23 cellular contexts compared by ENCODE assay signal in the genomic region with DNA sequence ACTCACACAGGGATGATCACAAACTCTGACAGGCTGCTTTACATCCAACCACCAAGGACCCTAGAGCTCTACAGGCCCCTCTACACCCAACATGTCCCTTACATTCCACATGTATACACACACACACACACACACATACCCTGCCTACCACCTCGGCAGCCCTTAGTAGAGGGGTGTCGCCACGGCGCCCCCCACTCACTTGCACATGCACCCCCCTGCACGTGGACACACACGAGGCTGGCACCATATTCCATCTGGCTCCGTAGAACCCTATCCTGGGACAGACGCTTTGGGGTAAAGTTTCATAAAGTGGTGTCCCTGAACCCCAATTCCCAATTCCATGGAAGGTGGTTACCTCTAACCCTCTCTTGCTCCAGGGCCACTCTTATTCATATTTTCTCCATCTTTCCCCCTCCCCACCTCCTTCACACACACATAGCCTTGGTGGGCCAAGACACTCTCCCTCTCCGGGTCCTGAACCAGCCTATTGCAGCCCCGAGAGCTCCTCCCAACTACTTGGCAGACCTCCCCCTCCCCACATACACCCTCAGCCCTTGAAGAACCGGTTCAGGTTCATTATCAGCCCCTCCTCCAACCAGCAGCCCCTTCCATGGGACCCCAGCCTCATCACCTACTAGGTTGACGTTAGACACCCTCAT. TPM values are rescaled to one million over a fixed set of nuclear protein-coding genes. Genes with fewer than 3 reads are reported as not detected.
A peak's percentile ranks its signal among the peaks of the same experiment; 100 is the strongest.
DNase-seq lines count a peak whose midpoint lies in the region; ATAC-seq, FAIRE-seq and TF ChIP-seq lines count a peak whose summit lies in the region.
"Had no signal": no experiment of that assay in that cellular context is flagged by ENCODE, and none has a peak within 500 bp of the region (broad histone marks: within the 10 kb centered on the region; RNA-seq: fewer than 3 reads in every experiment).

No MANE protein-coding gene starts in this region.

- no peaks in the 10 kb centered on the region for H3K9me3 ChIP-seq in BLaER1 treated with 17β-estradiol and CSF1 and Interleukin-3, amounts not matched to agents 10 nM and 100 nM (replicated peaks in 1 of 11)
- H3K9me3 ChIP-seq in HUES64 (ENCODE audit: insufficient read depth, low read depth, low read length) (no peaks in the 10 kb centered on the region), kidney (ENCODE audit: control insufficient read depth in 1 of 2, low read length in 2 of 2) (no peaks in the 10 kb centered on the region), sigmoid colon (no peaks in the 10 kb centered on the region)
- H3K9me3 ChIP-seq: body of pancreas, heart right ventricle, tibial nerve had no signal

- H3K27me3 Mint-ChIP-seq in central memory CD8-positive, alpha-beta T cell: peaks cover 78% of the 10 kb centered on the region

- peaks cover 42 to 50% (median 47%) of the 10 kb centered on the region in 11 experiments for H3K27me3 ChIP-seq in BLaER1 treated with 17β-estradiol and CSF1 and Interleukin-3, amounts not matched to agents 10 nM and 100 nM
- H3K27me3 ChIP-seq in HUES64 (ENCODE audit: insufficient read depth, low read length): peaks cover 51% of the 10 kb centered on the region
- peaks cover 22 to 72% (median 69%) of the 10 kb centered on the region in 3 donors for H3K27me3 ChIP-seq in sigmoid colon

- WGBS in HUES64: 34% methylated on average over 12 of the region's 12 CpGs
- 27 to 29% methylated on average over 12 of the region's 12 CpGs for WGBS in sigmoid colon, 2 donors

- H3K4me1 Mint-ChIP-seq in central memory CD8-positive, alpha-beta T cell: peaks cover 5% of the 10 kb centered on the region

- H3K4me3 ChIP-seq in BLaER1 treated with 17β-estradiol and CSF1 and Interleukin-3, amounts not matched to agents 10 nM and 100 nM: no peak overlapping the region
- H3K4me3 ChIP-seq in HUES64 (ENCODE audit: low read length) (peak overlapping the region; percentile 41), kidney (ENCODE audit: low read length in 2 of 2) (no peak overlapping the region), sigmoid colon (no peak overlapping the region)
- H3K4me3 ChIP-seq: body of pancreas, coronary artery, heart right ventricle, skin epidermis, tibial nerve had no signal

- intact Hi-C loops in kidney (cut with DNase I) (no loop called here), sigmoid colon (cut with DNase I) (no loop called here)

- TF ChIP-seq EP300 in sigmoid colon (IDR thresholded peaks at IDR 0.05): no peak

- no peak for FAIRE-seq in kidney (lab: Jason Lieb, UNC)
- FAIRE-seq: endothelial cell of umbilical vein had no signal

- H3K4me3 Mint-ChIP-seq in central memory CD8-positive, alpha-beta T cell: no peak overlapping the region
- H3K4me3 Mint-ChIP-seq: activated naive CD8-positive, alpha-beta T cell treated with anti-CD3 and anti-CD28 coated beads, Interleukin-2, amount 10 ng/mL, durations not matched to agents 7 days and 5 days; activated T-helper 17 cell treated with anti-CD3 and anti-CD28 coated beads, Interleukin-2, amount 50 U/mL, for 72 hours; CD8-positive, alpha-beta T cell had no signal

- H3K36me3 ChIP-seq in BLaER1 treated with 17β-estradiol and CSF1 and Interleukin-3, amounts not matched to agents 10 nM and 100 nM: no peaks in the 10 kb centered on the region
- H3K36me3 ChIP-seq in HUES64 (ENCODE audit: insufficient read depth, low read length): no peaks in the 10 kb centered on the region
- H3K36me3 ChIP-seq in kidney (ENCODE audit: control insufficient read depth in 1 of 2, insufficient read depth in 2 of 2, low read length in 2 of 2): no peaks in the 10 kb centered on the region
- no peaks in the 10 kb centered on the region for H3K36me3 ChIP-seq in sigmoid colon
- H3K36me3 ChIP-seq: heart right ventricle, tibial nerve had no signal

- peaks cover 25% of the 10 kb centered on the region for H3K36me3 Mint-ChIP-seq in central memory CD8-positive, alpha-beta T cell (ENCODE audit: insufficient read depth)
- H3K36me3 Mint-ChIP-seq: activated naive CD8-positive, alpha-beta T cell treated with anti-CD3 and anti-CD28 coated beads, Interleukin-2, amount 10 ng/mL, durations not matched to agents 7 days and 5 days; CD8-positive, alpha-beta T cell had no signal

- H4K20me1 ChIP-seq in BLaER1 treated with 17β-estradiol and CSF1 and Interleukin-3, amounts not matched to agents 10 nM and 100 nM: peaks cover 0 to 80% (median 23%) of the 10 kb centered on the region in 11 experiments; a peak in 15 of 22 replicates

- peak overlapping the region; percentile 37 to 67 (median 56) for H3K4me2 ChIP-seq in BLaER1 treated with 17β-estradiol and CSF1 and Interleukin-3, amounts not matched to agents 10 nM and 100 nM

- H3K9ac ChIP-seq in BLaER1 treated with 17β-estradiol and CSF1 and Interleukin-3, amounts not matched to agents 10 nM and 100 nM: no peak overlapping the region
- H3K9ac ChIP-seq in HUES64 (ENCODE audit: low read depth, low read length) (no peak overlapping the region), kidney (ENCODE audit: low read length in 2 of 2) (no peak overlapping the region)

- H3K27ac Mint-ChIP-seq in central memory CD8-positive, alpha-beta T cell (ENCODE audit: low read depth): peak overlapping the region; percentile 10
- H3K27ac Mint-ChIP-seq: activated naive CD8-positive, alpha-beta T cell treated with anti-CD3 and anti-CD28 coated beads, Interleukin-2, amount 10 ng/mL, durations not matched to agents 7 days and 5 days; activated T-helper 17 cell treated with anti-CD3 and anti-CD28 coated beads, Interleukin-2, amount 50 U/mL, for 72 hours; CD8-positive, alpha-beta T cell; progenitor cell of endocrine pancreas had no signal

- peaks cover 29 to 47% (median 38%) of the 10 kb centered on the region in 10 experiments for H3K4me1 ChIP-seq in BLaER1 treated with 17β-estradiol and CSF1 and Interleukin-3, amounts not matched to agents 10 nM and 100 nM
- H3K4me1 ChIP-seq in HUES64 (ENCODE audit: insufficient read depth, low read length) (peaks cover 31% of the 10 kb centered on the region), kidney (ENCODE audit: control insufficient read depth in 1 of 2, insufficient read depth in 1 of 2, low read depth in 1 of 2, low read length in 2 of 2) (no peaks in the 10 kb centered on the region), sigmoid colon (peaks cover 0 to 6% (median 2%) of the 10 kb centered on the region in 4 donors)

- no peak for DNase-seq in central memory CD8-positive, alpha-beta T cell (ENCODE audit: low spot score in 2 of 2)
- peak; percentile 60 for DNase-seq in kidney
- DNase-seq in stimulated activated CD4-positive, alpha-beta T cell treated with anti-CD3 and anti-CD28 coated beads, Interleukin-4, amount 100 ng/mL, for 24 hours: no peak
- DNase-seq in HCEC 1CT: no peak
- no peak for DNase-seq in activated effector memory CD4-positive, alpha-beta T cell treated with anti-CD3 and anti-CD28 coated beads, Interleukin-2, amount 50 U/mL, for 16 hours
- no peak for DNase-seq in sigmoid colon
- DNase-seq: activated CD4-positive, alpha-beta T cell treated with anti-CD3 and anti-CD28 coated beads for 48 hours; body of pancreas; CD8-positive, alpha-beta T cell; heart right ventricle; mammary epithelial cell; NCI-H1105 treated with DMSO at 0.1 percent for 48 hours; stimulated activated naive CD4-positive, alpha-beta T cell treated with Interleukin-2 at 50 U/mL for 16 hours; SW 1271 had no signal

- no peaks in the 10 kb centered on the region for H3K9me3 Mint-ChIP-seq in central memory CD8-positive, alpha-beta T cell
- H3K9me3 Mint-ChIP-seq: activated naive CD8-positive, alpha-beta T cell treated with anti-CD3 and anti-CD28 coated beads, Interleukin-2, amount 10 ng/mL, durations not matched to agents 7 days and 5 days; activated T-helper 17 cell treated with anti-CD3 and anti-CD28 coated beads, Interleukin-2, amount 50 U/mL, for 72 hours; CD8-positive, alpha-beta T cell had no signal

- no peak for ATAC-seq in central memory CD8-positive, alpha-beta T cell (replicated peaks; ENCODE audit: extremely low read depth, poor library complexity, severe bottlenecking)
- ATAC-seq: activated T-helper 17 cell treated with anti-CD3 and anti-CD28 coated beads, Interleukin-2, amount 50 U/mL, for 72 hours; body of pancreas; CD8-positive, alpha-beta T cell; heart right ventricle had no signal

- TF ChIP-seq POLR2A in sigmoid colon (IDR thresholded peaks at IDR 0.05): no peak

- no peak overlapping the region for H3K27ac ChIP-seq in BLaER1 treated with 17β-estradiol and CSF1 and Interleukin-3, amounts not matched to agents 10 nM and 100 nM
- H3K27ac ChIP-seq in HUES64 (ENCODE audit: low read depth, low read length) (no peak overlapping the region), kidney (ENCODE audit: low read depth in 2 of 2, low read length in 2 of 2) (no peak overlapping the region), sigmoid colon (no peak overlapping the region)
- H3K27ac ChIP-seq: body of pancreas, coronary artery, heart right ventricle, skin epidermis, tibial nerve had no signal

- TF ChIP-seq CTCF in kidney (IDR thresholded peaks at IDR 0.05; ENCODE audit: borderline replicate concordance, extremely low read depth, insufficient read depth) (no peak), sigmoid colon (IDR thresholded peaks at IDR 0.05) (no peak)

RNA-seq across cellular contexts. Expression of gene PDE2A, which starts 0.8 kb away (rescaled TPM):
- polyA plus RNA-seq in HUES64 (2013, experiment 1 of 2): 2.4 TPM
- 4.8 TPM for polyA plus RNA-seq in HUES64 (2013, experiment 2 of 2)
- total RNA-seq in kidney: 42.0 TPM
- 12.6 TPM for polyA plus RNA-seq in kidney (ENCODE audit: insufficient read depth, low read depth, low replicate concordance)
- total RNA-seq in sigmoid colon: 10 to 100 TPM; 48.9 to 75.1 (median 62.1) TPM
- polyA plus RNA-seq in sigmoid colon: 10 to 100 TPM in 1 of 3 donors, 1 to 10 TPM in 2; 1.8 to 14.7 (median 4.8) TPM
